ENCODE assay signal across 26 cellular contexts in genomic region chr15:101043911-101044624, GRCh38.
A peak's percentile ranks its signal among the peaks of the same experiment; 100 is the strongest.
DNase-seq lines count a peak whose midpoint lies in the region; ATAC-seq, FAIRE-seq and TF ChIP-seq lines count a peak whose summit lies in the region.
"Had no signal": no experiment of that assay in that cellular context is flagged by ENCODE, and none has a peak within 500 bp of the region (broad histone marks: within the 10 kb centered on the region; RNA-seq: fewer than 3 reads in every experiment).

No MANE protein-coding gene starts in this region.

- H4K91ac ChIP-seq in H9 (ENCODE audit: insufficient read length, low read depth, low read length): no peak overlapping the region

- H3K23me2 ChIP-seq in H9 (ENCODE audit: insufficient read length, low read depth, low read length, poor library complexity, severe bottlenecking): no peaks in the 10 kb centered on the region

- no peak overlapping the region for H4K8ac ChIP-seq in H9 (replicated peaks; ENCODE audit: insufficient read length, low read depth, low read length)

- H3K4me3 ChIP-seq in kidney (ENCODE audit: low read length in 2 of 2): no peak overlapping the region
- H3K4me3 ChIP-seq in spleen: no peak overlapping the region
- H3K4me3 ChIP-seq in breast epithelium: no peak overlapping the region
- H3K4me3 ChIP-seq: gastrocnemius medialis, GM12878, GM23338 had no signal

- no peak overlapping the region for H2BK20ac ChIP-seq in H9 (ENCODE audit: low read depth, low read length, poor library complexity, severe bottlenecking)

- no peak overlapping the region for H3K4me2 ChIP-seq in H9 (ENCODE audit: insufficient read depth, insufficient read length, low read length)
- H3K4me2 ChIP-seq: GM23338 had no signal

- no peak overlapping the region for H2BK5ac ChIP-seq in H9 (ENCODE audit: insufficient read length, low read length)

- TF ChIP-seq POLR2A in spleen (IDR thresholded peaks at IDR 0.05) (no peak), breast epithelium (IDR thresholded peaks at IDR 0.05) (no peak)

- no peaks in the 10 kb centered on the region for H3K9me3 ChIP-seq in H9 (ENCODE audit: control insufficient read depth, low read depth, low read length)
- H3K9me3 ChIP-seq in kidney (ENCODE audit: control insufficient read depth in 1 of 2, low read length in 2 of 2): no peaks in the 10 kb centered on the region
- peaks cover 0 to 12% (median 0%) of the 10 kb centered on the region in 8 donors for H3K9me3 ChIP-seq in spleen
- no peaks in the 10 kb centered on the region for H3K9me3 ChIP-seq in breast epithelium
- H3K9me3 ChIP-seq: gastrocnemius medialis had no signal

- no peaks in the 10 kb centered on the region for H4K20me1 ChIP-seq in H9 (ENCODE audit: control insufficient read depth, insufficient read depth, insufficient read length)

- ATAC-seq in activated CD8-positive, alpha-beta memory T cell treated with anti-CD3 and anti-CD28 coated beads, Interleukin-2, amount 10 ng/mL, durations not matched to agents 7 days and 5 days: no peak
- ATAC-seq: esophagus mucosa; gastrocnemius medialis; GM12878; GM23338; HepG2; naive thymus-derived CD4-positive, alpha-beta T cell had no signal

- no peak overlapping the region for H3K9ac ChIP-seq in H9 (ENCODE audit: extremely low read depth, insufficient read length, low read length)
- H3K9ac ChIP-seq in kidney (ENCODE audit: low read length in 2 of 2): no peak overlapping the region

- H2BK15ac ChIP-seq in H9 (ENCODE audit: low read depth, low read length): no peak overlapping the region

- TF ChIP-seq CTCF in H9 (conservative IDR thresholded peaks at IDR 0.05): no peak
- no peak for TF ChIP-seq CTCF in kidney (IDR thresholded peaks at IDR 0.05; ENCODE audit: borderline replicate concordance, extremely low read depth, insufficient read depth)
- TF ChIP-seq CTCF in spleen (IDR thresholded peaks at IDR 0.05 in 8 of 11, conservative IDR thresholded peaks at IDR 0.05 in 3 of 11): no peak
- TF ChIP-seq CTCF in breast epithelium (IDR thresholded peaks at IDR 0.05): no peak
- no peak for TF ChIP-seq CTCF in GM10248 (IDR thresholded peaks at IDR 0.05; ENCODE audit: control extremely low read depth, extremely low read depth, low read depth, missing control alignments)

- H3K9me3 Mint-ChIP-seq in H9: no peaks in the 10 kb centered on the region; a peak in 1 of 5 replicates
- H3K9me3 Mint-ChIP-seq in activated CD8-positive, alpha-beta memory T cell treated with anti-CD3 and anti-CD28 coated beads, Interleukin-2, amount 10 ng/mL, durations not matched to agents 7 days and 5 days (ENCODE audit: low read depth): no peaks in the 10 kb centered on the region
- H3K9me3 Mint-ChIP-seq: activated T-helper 1 cell treated with anti-CD3 and anti-CD28 coated beads, Interleukin-12 subunit alpha, Interleukin-12 subunit beta, Interleukin-2, Interleukin-4 antibody, amounts not matched to agents 30 ng/mL and 10 ng/mL and 1 ng/mL, durations not matched to agents 14 hours and 24 hours and 36 hours; GM23338 had no signal

- H2BK12ac ChIP-seq in H9 (ENCODE audit: insufficient read length, low read depth, low read length): no peak overlapping the region

- H3K4me1 Mint-ChIP-seq in H9: peaks cover 28 to 44% of the 10 kb centered on the region in 2 experiments
- H3K4me1 Mint-ChIP-seq in activated CD8-positive, alpha-beta memory T cell treated with anti-CD3 and anti-CD28 coated beads, Interleukin-2, amount 10 ng/mL, durations not matched to agents 7 days and 5 days: no peaks in the 10 kb centered on the region
- H3K4me1 Mint-ChIP-seq: memory B cell; naive thymus-derived CD4-positive, alpha-beta T cell had no signal

- H3K4me1 ChIP-seq in H9 (ENCODE audit: insufficient read depth, low read length) (no peaks in the 10 kb centered on the region), kidney (ENCODE audit: control insufficient read depth in 1 of 2, insufficient read depth in 1 of 2, low read depth in 1 of 2, low read length in 2 of 2) (no peaks in the 10 kb centered on the region), spleen (peaks cover 0 to 23% (median 4%) of the 10 kb centered on the region in 6 donors), breast epithelium (no peaks in the 10 kb centered on the region)
- H3K4me1 ChIP-seq: gastrocnemius medialis had no signal

- H3K27ac ChIP-seq in H9 (ENCODE audit: insufficient read length, low read depth, low read length) (no peak overlapping the region), kidney (ENCODE audit: low read depth in 2 of 2, low read length in 2 of 2) (no peak overlapping the region), spleen (peak overlapping the region in 5 of 8 donors; percentile 46 to 74 (median 71)), breast epithelium (no peak overlapping the region)
- H3K27ac ChIP-seq: HL-60 had no signal

- CTCF ChIA-PET in activated CD8-positive, alpha-beta memory T cell treated with anti-CD3 and anti-CD28 coated beads, Interleukin-2, amount 10 ng/mL, durations not matched to agents 7 days and 5 days (lab: Charles Lee): interaction anchor here (1.0 kb wide), 1 partner anchor 37 kb away, joined by 3 read pairs; no protein-coding TSS in a partner anchor
- CTCF ChIA-PET in GM10248 (lab: Yijun Ruan, JAX): no interaction called here

- no peak overlapping the region for H3K56ac ChIP-seq in H9 (ENCODE audit: insufficient read length, low read depth, low read length)

- H3K4ac ChIP-seq in H9 (ENCODE audit: low read depth, low read length): no peak overlapping the region

- H3K23ac ChIP-seq in H9 (ENCODE audit: insufficient read length, low read depth, low read length): no peak overlapping the region

- POLR2A ChIA-PET in GM10248 (lab: Yijun Ruan, JAX): no interaction called here

- H3K18ac ChIP-seq in H9 (ENCODE audit: insufficient read length, low read depth, low read length): no peak overlapping the region

- peaks cover 51% of the 10 kb centered on the region for H3K27me3 Mint-ChIP-seq in H9 (ENCODE audit: low read depth)
- H3K27me3 Mint-ChIP-seq in activated CD8-positive, alpha-beta memory T cell treated with anti-CD3 and anti-CD28 coated beads, Interleukin-2, amount 10 ng/mL, durations not matched to agents 7 days and 5 days: peaks cover 30% of the 10 kb centered on the region
- H3K27me3 Mint-ChIP-seq: memory B cell had no signal

- H3K27ac Mint-ChIP-seq in H9: no peak overlapping the region; a peak in 1 of 7 replicates
- H3K27ac Mint-ChIP-seq in activated CD8-positive, alpha-beta memory T cell treated with anti-CD3 and anti-CD28 coated beads, Interleukin-2, amount 10 ng/mL, durations not matched to agents 7 days and 5 days: no peak overlapping the region
- H3K27ac Mint-ChIP-seq: activated naive CD8-positive, alpha-beta T cell; activated T-helper 1 cell treated with anti-CD3 and anti-CD28 coated beads, Interleukin-12 subunit alpha, Interleukin-12 subunit beta, Interleukin-2, Interleukin-4 antibody, amounts not matched to agents 30 ng/mL and 10 ng/mL and 1 ng/mL, durations not matched to agents 14 hours and 24 hours and 36 hours; CD4-positive, CD25-positive, alpha-beta regulatory T cell; GM23338; memory B cell; naive thymus-derived CD4-positive, alpha-beta T cell had no signal

- H2AFZ ChIP-seq in H9 (ENCODE audit: low read length): no peak overlapping the region
- H2AFZ ChIP-seq: GM23338 had no signal

- H3K14ac ChIP-seq in H9 (ENCODE audit: insufficient read depth, low read length): peak overlapping the region; percentile 35; the same call in 1 of the 2 replicates

- H2AK5ac ChIP-seq in H9 (ENCODE audit: insufficient read length, low read length): no peak overlapping the region

- DNase-seq in H9 (peak; percentile 22), kidney (peak; percentile 11), spleen (peak; percentile 48), breast epithelium (ENCODE audit: low spot score in 2 of 2) (no peak), GM10248 (ENCODE audit: extremely low spot score) (no peak), EL (no peak), midbrain (lab: John Stamatoyannopoulos, UW) (no peak)
- peak; percentile 25 for DNase-seq in activated CD8-positive, alpha-beta memory T cell treated with anti-CD3 and anti-CD28 coated beads, Interleukin-2, amount 10 ng/mL, durations not matched to agents 7 days and 5 days
- DNase-seq: CD4-positive, CD25-positive, alpha-beta regulatory T cell; effector CD4-positive, alpha-beta T cell; gastrocnemius medialis; NCI-H1092 treated with DMSO at 0.1 percent for 48 hours; NCI-H1930; NCI-H69; T1000 had no signal

- no CpG with 5 or more reads among the region's 13 CpGs for WGBS in H9 (ENCODE audit: extremely low coverage, insufficient read length, low lambda C conversion rate)
- WGBS in spleen, 5 donors: 93 to 97% (median 96%) methylated on average over 13 of the region's 13 CpGs

- no peak for FAIRE-seq in kidney (lab: Jason Lieb, UNC)
- FAIRE-seq: astrocyte, GM12878, GM19239, HepG2 had no signal

- no peaks in the 10 kb centered on the region for H3K36me3 Mint-ChIP-seq in H9 (ENCODE audit: insufficient read depth in 1 of 3, low read depth in 3 of 3)
- no peaks in the 10 kb centered on the region for H3K36me3 Mint-ChIP-seq in activated CD8-positive, alpha-beta memory T cell treated with anti-CD3 and anti-CD28 coated beads, Interleukin-2, amount 10 ng/mL, durations not matched to agents 7 days and 5 days
- H3K36me3 Mint-ChIP-seq: activated naive CD8-positive, alpha-beta T cell; CD4-positive, CD25-positive, alpha-beta regulatory T cell had no signal

- no peak overlapping the region for H3T11ph ChIP-seq in H9 (ENCODE audit: low read length)

- intact Hi-C loops in kidney (cut with DNase I) (no loop called here), spleen (cut with DNase I; ENCODE audit: low total_unique reads) (no loop called here), breast epithelium (cut with DNase I; ENCODE audit: low total_unique reads) (no loop called here)

- H2BK120ac ChIP-seq in H9 (ENCODE audit: low read depth, low read length, poor library complexity, severe bottlenecking): no peak overlapping the region

- no peaks in the 10 kb centered on the region for H3K27me3 ChIP-seq in H9 (ENCODE audit: insufficient read depth, low read length)
- H3K27me3 ChIP-seq in spleen (replicated peaks in 1 of 7): no peaks in the 10 kb centered on the region
- no peaks in the 10 kb centered on the region for H3K27me3 ChIP-seq in breast epithelium
- H3K27me3 ChIP-seq: gastrocnemius medialis had no signal

- H4K5ac ChIP-seq in H9 (ENCODE audit: insufficient read length, low read depth, low read length): no peak overlapping the region

- no peaks in the 10 kb centered on the region for H3K79me1 ChIP-seq in H9 (ENCODE audit: insufficient read depth, low read depth, low read length, poor library complexity, severe bottlenecking)

- no peaks in the 10 kb centered on the region for H3K36me3 ChIP-seq in kidney (ENCODE audit: control insufficient read depth in 1 of 2, insufficient read depth in 2 of 2, low read length in 2 of 2)
- H3K36me3 ChIP-seq in spleen: peaks cover 0 to 92% (median 36%) of the 10 kb centered on the region in 6 donors
- no peaks in the 10 kb centered on the region for H3K36me3 ChIP-seq in breast epithelium
- H3K36me3 ChIP-seq: gastrocnemius medialis had no signal

- no peak overlapping the region for H3K4me3 Mint-ChIP-seq in H9
- no peak overlapping the region for H3K4me3 Mint-ChIP-seq in activated CD8-positive, alpha-beta memory T cell treated with anti-CD3 and anti-CD28 coated beads, Interleukin-2, amount 10 ng/mL, durations not matched to agents 7 days and 5 days
- H3K4me3 Mint-ChIP-seq: activated naive CD8-positive, alpha-beta T cell; activated T-helper 1 cell treated with anti-CD3 and anti-CD28 coated beads, Interleukin-12 subunit alpha, Interleukin-12 subunit beta, Interleukin-2, Interleukin-4 antibody, amounts not matched to agents 30 ng/mL and 10 ng/mL and 1 ng/mL, durations not matched to agents 14 hours and 24 hours and 36 hours; CD4-positive, CD25-positive, alpha-beta regulatory T cell; GM23338; memory B cell; naive thymus-derived CD4-positive, alpha-beta T cell had no signal

- H3K79me2 ChIP-seq in H9 (ENCODE audit: insufficient read depth, low read length): no peaks in the 10 kb centered on the region

Comparison
In these comparisons a context has a peak if more than half of its experiments do, and no peak if none do; other contexts are left out.
1. DNase-seq: peak in H9 (single experiment), activated CD8-positive, alpha-beta memory T cell treated with anti-CD3 and anti-CD28 coated beads, Interleukin-2, amount 10 ng/mL, durations not matched to agents 7 days and 5 days (single experiment), kidney (single experiment) and spleen (single experiment); none in breast epithelium (0 of 2), GM10248 (single experiment), EL (single experiment) and midbrain (single experiment).
2. H3K27ac ChIP-seq: peak in spleen (5 of 8); none in H9 (single experiment), kidney (0 of 2) and breast epithelium (0 of 2).